1 cellular context compared by ENCODE assay signal in the genomic region with DNA sequence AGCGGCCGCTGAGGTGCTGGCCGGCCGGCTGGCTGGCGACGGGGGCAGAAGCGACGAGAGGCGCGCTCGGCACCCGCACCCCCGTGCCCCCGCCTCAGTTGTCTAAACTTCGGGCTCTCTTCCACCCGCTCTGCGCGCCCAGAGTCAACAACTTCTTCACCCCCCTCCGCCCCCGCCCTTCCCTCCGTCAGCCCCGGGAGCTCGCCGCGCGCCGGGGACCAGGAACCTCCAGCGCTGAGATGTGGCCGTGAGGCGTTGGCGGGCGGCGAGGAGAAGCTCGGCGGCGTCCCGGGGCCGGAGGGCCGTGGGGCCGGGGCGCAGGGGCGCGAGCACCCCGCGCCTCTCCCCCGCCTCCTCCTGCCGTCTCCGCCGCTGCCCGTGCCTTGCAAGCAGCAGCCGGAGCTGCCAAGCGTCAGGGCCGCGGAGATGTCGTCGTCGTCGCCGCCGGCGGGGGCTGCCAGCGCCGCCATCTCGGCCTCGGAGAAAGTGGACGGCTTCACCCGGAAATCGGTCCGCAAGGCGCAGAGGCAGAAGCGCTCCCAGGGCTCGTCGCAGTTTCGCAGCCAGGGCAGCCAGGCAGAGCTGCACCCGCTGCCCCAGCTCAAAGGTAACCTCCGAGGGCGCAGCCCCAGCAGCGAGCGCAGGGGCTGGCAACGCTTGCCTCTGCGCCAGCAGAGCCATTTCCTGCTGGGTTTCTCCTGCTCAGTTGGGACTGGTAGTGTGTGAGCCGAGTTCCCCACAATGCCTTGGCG.
TF ChIP-seq lines count a peak whose summit lies in the region.

No MANE protein-coding gene starts in this region.

TF ChIP-seq in HEK293, 187 proteins besides CTCF, POLR2A, EP300 and RAD21 (continued from another document):
- TF ChIP-seq ZSCAN4 (tag by site-specific recombination; IDR thresholded peaks at IDR 0.05) (no peak), ZNF645 (tag by site-specific recombination; IDR thresholded peaks at IDR 0.05) (no peak), ZNF174 (tag by site-specific recombination; IDR thresholded peaks at IDR 0.05) (no peak), SP2 (tag by site-specific recombination; IDR thresholded peaks at IDR 0.05) (no peak), ZFHX2 (tag by site-specific recombination; conservative IDR thresholded peaks at IDR 0.05) (peak; percentile 9; the same call in 1 of the 2 replicates), ZBTB11 (tag by site-specific recombination; conservative IDR thresholded peaks at IDR 0.05; ENCODE audit: low read depth) (peak; percentile 79), ZSCAN18 (tag by site-specific recombination; IDR thresholded peaks at IDR 0.05) (no peak), YY1 (tag by site-specific recombination; IDR thresholded peaks at IDR 0.05) (peak; percentile 77), OVOL3 (tag by site-specific recombination; IDR thresholded peaks at IDR 0.05) (no peak), BCL11B (tag by site-specific recombination; IDR thresholded peaks at IDR 0.05; ENCODE audit: low read depth) (no peak), TSHZ1 (tag by site-specific recombination; IDR thresholded peaks at IDR 0.05; ENCODE audit: borderline replicate concordance) (no peak), ZNF571 (tag by site-specific recombination; IDR thresholded peaks at IDR 0.05) (no peak), ZNF132 (tag by site-specific recombination; IDR thresholded peaks at IDR 0.05; ENCODE audit: borderline replicate concordance) (no peak), ELK4 (IDR thresholded peaks at IDR 0.05; ENCODE audit: borderline replicate concordance, low read depth, low read length) (no peak), ZNF223 (tag by site-specific recombination; IDR thresholded peaks at IDR 0.05) (no peak), ZNF629 (tag by site-specific recombination; IDR thresholded peaks at IDR 0.05) (0 out of 2 replicates have a peak, but pooled peaks have one; percentile 23), ZNF600 (tag by site-specific recombination; IDR thresholded peaks at IDR 0.05) (peak; percentile 93), ZNF837 (tag by site-specific recombination; IDR thresholded peaks at IDR 0.05) (no peak), ZNF324 (tag by site-specific recombination; IDR thresholded peaks at IDR 0.05) (no peak), ZNF121 (tag by site-specific recombination; IDR thresholded peaks at IDR 0.05) (no peak), BCL11A (tag by site-specific recombination; IDR thresholded peaks at IDR 0.05; ENCODE audit: low read depth) (no peak)
- TF ChIP-seq, protein P1, sequence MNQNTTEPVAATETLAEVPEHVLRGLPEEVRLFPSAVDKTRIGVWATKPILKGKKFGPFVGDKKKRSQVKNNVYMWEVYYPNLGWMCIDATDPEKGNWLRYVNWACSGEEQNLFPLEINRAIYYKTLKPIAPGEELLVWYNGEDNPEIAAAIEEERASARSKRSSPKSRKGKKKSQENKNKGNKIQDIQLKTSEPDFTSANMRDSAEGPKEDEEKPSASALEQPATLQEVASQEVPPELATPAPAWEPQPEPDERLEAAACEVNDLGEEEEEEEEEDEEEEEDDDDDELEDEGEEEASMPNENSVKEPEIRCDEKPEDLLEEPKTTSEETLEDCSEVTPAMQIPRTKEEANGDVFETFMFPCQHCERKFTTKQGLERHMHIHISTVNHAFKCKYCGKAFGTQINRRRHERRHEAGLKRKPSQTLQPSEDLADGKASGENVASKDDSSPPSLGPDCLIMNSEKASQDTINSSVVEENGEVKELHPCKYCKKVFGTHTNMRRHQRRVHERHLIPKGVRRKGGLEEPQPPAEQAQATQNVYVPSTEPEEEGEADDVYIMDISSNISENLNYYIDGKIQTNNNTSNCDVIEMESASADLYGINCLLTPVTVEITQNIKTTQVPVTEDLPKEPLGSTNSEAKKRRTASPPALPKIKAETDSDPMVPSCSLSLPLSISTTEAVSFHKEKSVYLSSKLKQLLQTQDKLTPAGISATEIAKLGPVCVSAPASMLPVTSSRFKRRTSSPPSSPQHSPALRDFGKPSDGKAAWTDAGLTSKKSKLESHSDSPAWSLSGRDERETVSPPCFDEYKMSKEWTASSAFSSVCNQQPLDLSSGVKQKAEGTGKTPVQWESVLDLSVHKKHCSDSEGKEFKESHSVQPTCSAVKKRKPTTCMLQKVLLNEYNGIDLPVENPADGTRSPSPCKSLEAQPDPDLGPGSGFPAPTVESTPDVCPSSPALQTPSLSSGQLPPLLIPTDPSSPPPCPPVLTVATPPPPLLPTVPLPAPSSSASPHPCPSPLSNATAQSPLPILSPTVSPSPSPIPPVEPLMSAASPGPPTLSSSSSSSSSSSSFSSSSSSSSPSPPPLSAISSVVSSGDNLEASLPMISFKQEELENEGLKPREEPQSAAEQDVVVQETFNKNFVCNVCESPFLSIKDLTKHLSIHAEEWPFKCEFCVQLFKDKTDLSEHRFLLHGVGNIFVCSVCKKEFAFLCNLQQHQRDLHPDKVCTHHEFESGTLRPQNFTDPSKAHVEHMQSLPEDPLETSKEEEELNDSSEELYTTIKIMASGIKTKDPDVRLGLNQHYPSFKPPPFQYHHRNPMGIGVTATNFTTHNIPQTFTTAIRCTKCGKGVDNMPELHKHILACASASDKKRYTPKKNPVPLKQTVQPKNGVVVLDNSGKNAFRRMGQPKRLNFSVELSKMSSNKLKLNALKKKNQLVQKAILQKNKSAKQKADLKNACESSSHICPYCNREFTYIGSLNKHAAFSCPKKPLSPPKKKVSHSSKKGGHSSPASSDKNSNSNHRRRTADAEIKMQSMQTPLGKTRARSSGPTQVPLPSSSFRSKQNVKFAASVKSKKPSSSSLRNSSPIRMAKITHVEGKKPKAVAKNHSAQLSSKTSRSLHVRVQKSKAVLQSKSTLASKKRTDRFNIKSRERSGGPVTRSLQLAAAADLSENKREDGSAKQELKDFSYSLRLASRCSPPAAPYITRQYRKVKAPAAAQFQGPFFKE (tag by site-specific recombination; IDR thresholded peaks at IDR 0.05; ENCODE audit: borderline replicate concordance) = no peak
- TF ChIP-seq, protein P2, sequence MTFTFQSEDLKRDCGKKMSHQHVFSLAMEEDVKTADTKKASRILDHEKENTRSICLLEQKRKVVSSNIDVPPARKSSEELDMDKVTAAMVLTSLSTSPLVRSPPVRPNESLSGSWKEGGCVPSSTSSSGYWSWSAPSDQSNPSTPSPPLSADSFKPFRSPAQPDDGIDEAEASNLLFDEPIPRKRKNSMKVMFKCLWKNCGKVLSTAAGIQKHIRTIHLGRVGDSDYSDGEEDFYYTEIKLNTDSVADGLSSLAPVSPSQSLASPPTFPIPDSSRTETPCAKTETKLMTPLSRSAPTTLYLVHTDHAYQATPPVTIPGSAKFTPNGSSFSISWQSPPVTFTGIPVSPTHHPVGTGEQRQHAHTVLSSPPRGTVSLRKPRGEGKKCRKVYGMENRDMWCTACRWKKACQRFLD (tag by site-specific recombination; IDR thresholded peaks at IDR 0.05) = no peak
- TF ChIP-seq, protein P3, sequence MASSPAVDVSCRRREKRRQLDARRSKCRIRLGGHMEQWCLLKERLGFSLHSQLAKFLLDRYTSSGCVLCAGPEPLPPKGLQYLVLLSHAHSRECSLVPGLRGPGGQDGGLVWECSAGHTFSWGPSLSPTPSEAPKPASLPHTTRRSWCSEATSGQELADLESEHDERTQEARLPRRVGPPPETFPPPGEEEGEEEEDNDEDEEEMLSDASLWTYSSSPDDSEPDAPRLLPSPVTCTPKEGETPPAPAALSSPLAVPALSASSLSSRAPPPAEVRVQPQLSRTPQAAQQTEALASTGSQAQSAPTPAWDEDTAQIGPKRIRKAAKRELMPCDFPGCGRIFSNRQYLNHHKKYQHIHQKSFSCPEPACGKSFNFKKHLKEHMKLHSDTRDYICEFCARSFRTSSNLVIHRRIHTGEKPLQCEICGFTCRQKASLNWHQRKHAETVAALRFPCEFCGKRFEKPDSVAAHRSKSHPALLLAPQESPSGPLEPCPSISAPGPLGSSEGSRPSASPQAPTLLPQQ (tag by site-specific recombination; IDR thresholded peaks at IDR 0.05) = no peak
